In the genomic region with DNA sequence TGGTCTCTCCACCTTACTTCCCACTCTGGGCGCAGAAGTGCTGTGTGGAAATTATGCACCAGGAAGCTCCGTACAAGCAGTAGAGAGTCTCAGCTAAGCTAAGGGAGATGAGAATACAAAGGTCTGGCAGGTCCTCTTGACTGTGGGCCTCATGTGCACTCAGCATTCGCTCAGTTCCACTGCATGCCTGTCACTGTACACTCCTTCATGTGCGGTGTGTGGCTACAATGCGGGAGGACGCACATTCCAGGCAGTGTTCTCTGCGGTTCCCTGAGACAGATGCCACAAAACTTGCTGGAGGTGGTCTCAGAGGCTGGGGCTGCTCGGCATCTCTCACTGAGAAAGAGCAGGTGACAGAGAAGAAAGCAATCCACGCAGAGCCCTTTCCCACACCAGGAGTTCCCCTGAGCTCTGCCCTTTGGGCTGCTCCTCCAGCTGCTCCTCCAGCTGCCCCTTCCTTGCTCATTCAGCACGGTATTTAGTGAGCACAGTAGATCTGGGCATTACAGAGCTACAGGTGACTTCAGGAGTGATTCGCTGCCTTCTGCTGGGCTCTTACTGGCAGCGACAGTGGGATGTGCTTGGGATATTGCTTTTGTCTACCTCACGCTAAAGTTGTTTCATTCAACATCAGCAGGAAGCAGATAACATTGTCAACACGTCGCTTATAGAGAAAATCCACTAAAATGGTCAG, we compare ENCODE assay signal across 17 cellular contexts.
DNase-seq lines count a peak whose midpoint lies in the region; ATAC-seq, FAIRE-seq and TF ChIP-seq lines count a peak whose summit lies in the region.
"Had no signal": no experiment of that assay in that cellular context is flagged by ENCODE, and none has a peak within 500 bp of the region (broad histone marks: within the 10 kb centered on the region; RNA-seq: fewer than 3 reads in every experiment).

No MANE protein-coding gene starts in this region.

- H3K4me2 ChIP-seq in HepG2 (ENCODE audit: low read depth, low read length), result no peak overlapping the region

- TF ChIP-seq CTCF in HepG2 (CRISPR knock-in tag; IDR thresholded peaks at IDR 0.05) (no peak), colonic mucosa (IDR thresholded peaks at IDR 0.05) (no peak)

- H3K27ac ChIP-seq in HepG2 (ENCODE audit: extremely low read length, insufficient read depth, low read length) (no peak overlapping the region), colonic mucosa (no peak overlapping the region)
- H3K27ac ChIP-seq: RWPE1 had no signal

- H3K27ac Mint-ChIP-seq in activated naive CD4-positive, alpha-beta T cell treated with anti-CD3 and anti-CD28 coated beads, Interleukin-2, amount 50 U/mL, for 24 hours, result peak overlapping the region; percentile 23
- peak overlapping the region in 1 of 2 donors; percentile 65 for H3K27ac Mint-ChIP-seq in activated naive CD4-positive, alpha-beta T cell treated with anti-CD3 and anti-CD28 coated beads, Interleukin-2, amount 50 U/mL, for 72 hours
- no peak overlapping the region for H3K27ac Mint-ChIP-seq in stimulated activated memory B cell treated with anti-CD40 and anti-IgM and Interleukin-4, amounts not matched to agents 10 μg/mL and 1 μg/mL and 100 μg/mL, for 72 hours

- no peak for FAIRE-seq in HepG2 (lab: Jason Lieb, UNC)
- FAIRE-seq: GM19239, K562 had no signal

- DNase-seq in activated naive CD4-positive, alpha-beta T cell treated with anti-CD3 and anti-CD28 coated beads, Interleukin-2, amount 50 U/mL, for 72 hours (ENCODE audit: low spot score in 2 of 2), result no peak
- peak; percentile 21 for DNase-seq in astrocyte of the hippocampus (ENCODE audit: low read depth, low spot score)
- no peak for DNase-seq in HepG2 (ENCODE audit: low spot score)
- no peak for DNase-seq in activated T-cell treated with anti-CD3 and anti-CD28 coated beads for 4 hours
- DNase-seq in cardiac septum (ENCODE audit: low spot score), result no peak
- no peak for DNase-seq in colonic mucosa
- DNase-seq: COR-L47, HCEC 1CT, NCI-H1436, NCI-H2081 treated with DMSO at 0.1 percent for 48 hours, NCI-H446 had no signal

- no peaks in the 10 kb centered on the region for H3K79me2 ChIP-seq in HepG2 (ENCODE audit: insufficient read depth, low read length)

- H3K27me3 ChIP-seq in HepG2 (ENCODE audit: control insufficient read depth in 1 of 2, insufficient read depth in 2 of 2, low read length in 2 of 2), result peaks cover 0 to 3% of the 10 kb centered on the region in 2 experiments; a peak in 2 of 5 replicates
- no peaks in the 10 kb centered on the region for H3K27me3 ChIP-seq in colonic mucosa

- H3K9ac ChIP-seq in HepG2 (ENCODE audit: insufficient read depth, low read depth, low read length) (no peak overlapping the region), colonic mucosa (ENCODE audit: low read depth in 2 of 2, low read length in 2 of 2) (no peak overlapping the region)

- ATAC-seq in activated naive CD4-positive, alpha-beta T cell treated with anti-CD3 and anti-CD28 coated beads, Interleukin-2, amount 50 U/mL, for 72 hours, result no peak
- ATAC-seq in HepG2, result peak; percentile 33; the same call in 1 of the 3 replicates
- ATAC-seq in stimulated activated memory B cell treated with anti-CD40 and anti-IgM and Interleukin-4, amounts not matched to agents 10 μg/mL and 1 μg/mL and 100 μg/mL, for 72 hours, result no peak
- ATAC-seq: K562 had no signal

- 68% methylated on average over 14 of the region's 15 CpGs for WGBS in HepG2 (ENCODE audit: low lambda C conversion rate)

- H3K4me1 Mint-ChIP-seq in activated naive CD4-positive, alpha-beta T cell treated with anti-CD3 and anti-CD28 coated beads, Interleukin-2, amount 50 U/mL, for 24 hours, result no peaks in the 10 kb centered on the region
- H3K4me1 Mint-ChIP-seq in stimulated activated memory B cell treated with anti-CD40 and anti-IgM and Interleukin-4, amounts not matched to agents 10 μg/mL and 1 μg/mL and 100 μg/mL, for 72 hours, result no peaks in the 10 kb centered on the region

- TF ChIP-seq EP300 in HepG2 (IDR thresholded peaks at IDR 0.05; ENCODE audit: low read depth in 2 of 2, low read length in 2 of 2), result no peak
- no peak for TF ChIP-seq EP300 in HepG2 (CRISPR knock-in tag; IDR thresholded peaks at IDR 0.05; ENCODE audit: borderline replicate concordance)

- no peak for TF ChIP-seq POLR2A in HepG2 (IDR thresholded peaks at IDR 0.05; ENCODE audit: insufficient read depth in 1 of 2, low read depth in 2 of 2, low read length in 2 of 2)

- in situ Hi-C loops in HepG2 (cut with HindIII; ENCODE audit: extremely low pct_ligation_motif_present, low pct_unique_long_range_greater_than_20kb), result no loop called here

- H3K9me3 ChIP-seq in HepG2 (ENCODE audit: low read length), result no peaks in the 10 kb centered on the region
- H3K9me3 ChIP-seq in colonic mucosa, result no peaks in the 10 kb centered on the region

- no peak overlapping the region for H3K4me3 Mint-ChIP-seq in activated naive CD4-positive, alpha-beta T cell treated with anti-CD3 and anti-CD28 coated beads, Interleukin-2, amount 50 U/mL, for 24 hours
- H3K4me3 Mint-ChIP-seq in stimulated activated memory B cell treated with anti-CD40 and anti-IgM and Interleukin-4, amounts not matched to agents 10 μg/mL and 1 μg/mL and 100 μg/mL, for 72 hours, result no peak overlapping the region
- H3K4me3 Mint-ChIP-seq: CD14-positive monocyte had no signal

- intact Hi-C loops in HepG2 (cut with micrococcal nuclease; ENCODE audit: unreplicated experiment) (no loop called here), cardiac septum (cut with DNase I) (no loop called here), colonic mucosa (cut with DNase I) (no loop called here)

- no peaks in the 10 kb centered on the region for H4K20me1 ChIP-seq in HepG2 (ENCODE audit: insufficient read depth, low read length)

- no peaks in the 10 kb centered on the region for H3K36me3 Mint-ChIP-seq in activated naive CD4-positive, alpha-beta T cell treated with anti-CD3 and anti-CD28 coated beads, Interleukin-2, amount 50 U/mL, for 24 hours
- H3K36me3 Mint-ChIP-seq in activated naive CD4-positive, alpha-beta T cell treated with anti-CD3 and anti-CD28 coated beads, Interleukin-2, amount 50 U/mL, for 72 hours, result no peaks in the 10 kb centered on the region
- H3K36me3 Mint-ChIP-seq in stimulated activated memory B cell treated with anti-CD40 and anti-IgM and Interleukin-4, amounts not matched to agents 10 μg/mL and 1 μg/mL and 100 μg/mL, for 72 hours, result no peaks in the 10 kb centered on the region

- H2AFZ ChIP-seq in HepG2 (ENCODE audit: low read length), result no peak overlapping the region

- no peaks in the 10 kb centered on the region for H3K36me3 ChIP-seq in HepG2 (replicated peaks in 1 of 2; ENCODE audit: control insufficient read depth in 1 of 2, insufficient read depth in 2 of 2, low read length in 2 of 2)
- H3K36me3 ChIP-seq in colonic mucosa, result no peaks in the 10 kb centered on the region

- CTCF ChIA-PET in HepG2 (lab: Yijun Ruan, JAX; ENCODE audit: low intra/inter-chr PET ratio, low total read pairs), result no interaction called here

- POLR2A ChIA-PET in HepG2 (lab: Yijun Ruan, JAX), result no interaction called here

- BruUV-seq in HepG2 (replicated peaks; lab: Mats Ljungman, UMichigan), result no TSS peak

- no peak for TF ChIP-seq RAD21 in HepG2 (CRISPR knock-in tag; IDR thresholded peaks at IDR 0.05)

- H3K9me3 Mint-ChIP-seq in activated naive CD4-positive, alpha-beta T cell treated with anti-CD3 and anti-CD28 coated beads, Interleukin-2, amount 50 U/mL, for 24 hours, result no peaks in the 10 kb centered on the region
- H3K9me3 Mint-ChIP-seq in activated naive CD4-positive, alpha-beta T cell treated with anti-CD3 and anti-CD28 coated beads, Interleukin-2, amount 50 U/mL, for 72 hours, result no peaks in the 10 kb centered on the region
- H3K9me3 Mint-ChIP-seq in stimulated activated memory B cell treated with anti-CD40 and anti-IgM and Interleukin-4, amounts not matched to agents 10 μg/mL and 1 μg/mL and 100 μg/mL, for 72 hours, result no peaks in the 10 kb centered on the region

- H3K4me3 ChIP-seq in HepG2 (replicated peaks in 1 of 3; ENCODE audit: insufficient read depth in 1 of 3, low read depth in 2 of 3, low read length in 3 of 3) (no peak overlapping the region), colonic mucosa (no peak overlapping the region)
- H3K4me3 ChIP-seq: K562 had no signal

- H3K27me3 Mint-ChIP-seq in activated naive CD4-positive, alpha-beta T cell treated with anti-CD3 and anti-CD28 coated beads, Interleukin-2, amount 50 U/mL, for 24 hours, result no peaks in the 10 kb centered on the region
- peaks cover 30% of the 10 kb centered on the region for H3K27me3 Mint-ChIP-seq in stimulated activated memory B cell treated with anti-CD40 and anti-IgM and Interleukin-4, amounts not matched to agents 10 μg/mL and 1 μg/mL and 100 μg/mL, for 72 hours

- H3K4me1 ChIP-seq in HepG2 (ENCODE audit: insufficient read depth, low read length) (no peaks in the 10 kb centered on the region), colonic mucosa (no peaks in the 10 kb centered on the region)

TF ChIP-seq in HepG2, 621 proteins besides CTCF, POLR2A, EP300 and RAD21:
- no peak for TF ChIP-seq FOXO1 (CRISPR knock-in tag; IDR thresholded peaks at IDR 0.05)
- TF ChIP-seq GTF3A (CRISPR knock-in tag; conservative IDR thresholded peaks at IDR 0.05), result no peak
- no peak for TF ChIP-seq GATAD2A (CRISPR knock-in tag; IDR thresholded peaks at IDR 0.05)
